In the genomic region with DNA sequence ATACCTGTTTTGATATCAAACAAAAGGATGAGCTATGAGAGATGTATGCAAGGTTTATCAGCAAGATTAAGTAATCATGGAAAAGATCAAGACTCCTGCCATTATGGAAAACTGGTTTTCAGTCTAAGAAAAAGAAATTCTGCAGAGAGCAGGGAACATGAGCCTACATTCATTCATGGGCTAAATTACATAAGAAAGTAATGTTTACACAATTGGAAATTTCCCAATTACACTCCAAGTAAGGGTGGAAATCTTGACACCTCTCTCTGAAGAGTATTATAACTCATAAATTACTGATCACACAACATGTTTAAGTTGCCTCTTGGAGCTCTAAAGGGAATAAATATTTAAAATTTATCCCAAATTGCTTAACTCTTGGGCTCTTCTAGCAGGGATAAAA, we compare ENCODE assay signal across 22 cellular contexts.
"Had no signal": no experiment of that assay in that cellular context is flagged by ENCODE, and none has a peak within 500 bp of the region (broad histone marks: within the 10 kb centered on the region; RNA-seq: fewer than 3 reads in every experiment).

No MANE protein-coding gene starts in this region.

- H2AFZ ChIP-seq: hepatocyte had no signal

- H3K36me3 Mint-ChIP-seq: immature natural killer cell had no signal

- DNase-seq: colonic mucosa; cortex of kidney; effector CD8-positive, alpha-beta T cell; effector memory CD8-positive, alpha-beta T cell; endodermal cell; foreskin keratinocyte; heart left ventricle; hypothalamus; immature natural killer cell; islet precursor cell; kidney; kidney glomerular epithelial cell; left colon; left ventricle myocardium superior; lower lobe of right lung; mesenchymal stem cell; midbrain had no signal

- H3K4me3 ChIP-seq: colonic mucosa, esophagus muscularis mucosa, gastroesophageal sphincter, heart left ventricle, hepatocyte, lower lobe of right lung had no signal

- H3K36me3 ChIP-seq: colonic mucosa, esophagus muscularis mucosa, gastroesophageal sphincter, heart left ventricle, lower lobe of right lung had no signal

- H3K27me3 Mint-ChIP-seq: dendritic cell treated with granulocyte-macrophage colony-stimulating factor and Interleukin-4, amounts not matched to agents 40 ng/mL and 50 ng/mL, for 4 days; effector memory CD8-positive, alpha-beta T cell had no signal

- H3K9me3 Mint-ChIP-seq: dendritic cell treated with granulocyte-macrophage colony-stimulating factor and Interleukin-4, amounts not matched to agents 40 ng/mL and 50 ng/mL, for 4 days; endodermal cell had no signal

- H3K4me1 ChIP-seq: colonic mucosa, esophagus muscularis mucosa, foreskin keratinocyte, gastroesophageal sphincter, heart left ventricle, lower lobe of right lung had no signal

- H3K4me3 Mint-ChIP-seq: dendritic cell treated with granulocyte-macrophage colony-stimulating factor and Interleukin-4, amounts not matched to agents 40 ng/mL and 50 ng/mL, for 4 days; effector memory CD8-positive, alpha-beta T cell; endodermal cell; immature natural killer cell had no signal

- H3K27me3 ChIP-seq: colonic mucosa, esophagus muscularis mucosa, foreskin keratinocyte, gastroesophageal sphincter, heart left ventricle, hepatocyte had no signal

- H3K79me2 ChIP-seq: hepatocyte had no signal

- H3K27ac Mint-ChIP-seq: dendritic cell treated with granulocyte-macrophage colony-stimulating factor and Interleukin-4, amounts not matched to agents 40 ng/mL and 50 ng/mL, for 4 days; effector memory CD8-positive, alpha-beta T cell; endodermal cell; immature natural killer cell had no signal

- H3K4me2 ChIP-seq: hepatocyte had no signal

- ATAC-seq: effector memory CD8-positive, alpha-beta T cell; foreskin keratinocyte; gastroesophageal sphincter; heart left ventricle; left colon; left lobe of liver; left ventricle myocardium superior had no signal

- H3K27ac ChIP-seq: colonic mucosa, esophagus muscularis mucosa, foreskin keratinocyte, gastroesophageal sphincter, heart left ventricle, hepatocyte, lower lobe of right lung had no signal

- H3K4me1 Mint-ChIP-seq: endodermal cell, immature natural killer cell had no signal
